In the genomic region with DNA sequence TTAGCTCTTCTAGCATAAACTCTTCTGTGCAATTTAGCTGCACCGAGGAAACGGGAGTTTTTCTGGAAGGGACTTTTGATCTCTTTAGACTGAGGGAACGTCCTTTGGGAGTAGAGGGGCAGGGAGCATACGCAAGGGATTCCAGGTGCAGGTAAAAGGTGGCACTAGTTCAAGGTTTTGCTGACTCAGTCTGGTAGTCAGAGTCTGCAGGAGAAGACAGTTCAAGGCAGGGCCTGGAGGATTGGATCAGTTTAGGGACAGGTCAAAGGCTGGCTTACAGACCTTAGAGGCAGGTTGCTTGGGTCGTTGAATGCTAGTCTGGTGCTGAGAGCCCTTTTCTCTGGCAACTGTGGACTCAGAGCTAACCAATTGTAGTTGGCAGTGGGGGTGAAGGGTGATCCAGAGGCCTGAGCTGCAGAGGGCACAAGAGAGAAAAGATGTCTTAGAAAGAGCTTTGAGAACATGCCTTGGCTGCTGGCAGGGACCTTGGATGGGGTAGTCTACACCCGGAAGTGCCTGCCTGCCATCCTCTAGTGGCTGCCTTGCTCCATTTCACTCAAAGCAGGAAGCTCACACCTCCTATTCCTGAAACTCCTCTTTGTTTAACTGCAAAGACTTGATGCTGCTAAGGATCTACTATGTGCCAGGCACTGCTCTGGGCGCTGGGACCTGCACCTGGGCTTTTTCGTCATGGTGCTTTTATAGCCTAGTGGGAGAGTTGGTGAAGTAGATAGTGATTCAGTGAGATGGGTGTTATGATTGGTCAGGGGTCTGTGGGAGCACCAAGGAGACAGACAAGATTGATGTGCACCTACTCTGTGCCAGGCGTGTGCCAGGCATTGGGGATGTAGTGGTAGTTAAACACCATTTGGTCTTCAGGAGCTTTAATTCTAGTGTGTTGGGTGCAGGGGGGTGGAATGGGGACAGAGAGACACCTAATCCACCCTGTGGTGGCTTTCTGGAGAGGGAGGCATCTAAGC, we compare ENCODE assay signal across 8 cellular contexts. TPM values are rescaled to one million over a fixed set of nuclear protein-coding genes. Genes with fewer than 3 reads are reported as not detected.
A peak's percentile ranks its signal among the peaks of the same experiment; 100 is the strongest.
DNase-seq lines count a peak whose midpoint lies in the region; ATAC-seq lines count a peak whose summit lies in the region.

No MANE protein-coding gene starts in this region.

- no peaks in the 10 kb centered on the region for H3K27me3 ChIP-seq in CD4-positive, alpha-beta memory T cell (ENCODE audit: insufficient read depth, low read length)
- H3K27me3 ChIP-seq in HUES6 (ENCODE audit: control insufficient read depth, insufficient read depth, low read length), result no peaks in the 10 kb centered on the region
- no peaks in the 10 kb centered on the region for H3K27me3 ChIP-seq in mucosa of stomach (ENCODE audit: control insufficient read depth, insufficient read depth, low read length)

- H3K4me1 ChIP-seq in CD4-positive, alpha-beta memory T cell (ENCODE audit: insufficient read depth, low read length), result peaks cover 88% of the 10 kb centered on the region
- H3K4me1 ChIP-seq in HUES6 (ENCODE audit: control insufficient read depth, insufficient read depth, low read length), result peaks cover 21% of the 10 kb centered on the region
- peaks cover 21% of the 10 kb centered on the region for H3K4me1 ChIP-seq in mucosa of stomach (ENCODE audit: control insufficient read depth, insufficient read depth, low read length)

- H3K36me3 ChIP-seq in CD4-positive, alpha-beta memory T cell (ENCODE audit: insufficient read depth, low read length), result peaks cover 4% of the 10 kb centered on the region
- H3K36me3 ChIP-seq in HUES6 (ENCODE audit: control insufficient read depth, insufficient read depth, low read length) (no peaks in the 10 kb centered on the region; the same call in 1 of the 2 replicates), mucosa of stomach (ENCODE audit: control insufficient read depth, insufficient read depth, low read length) (no peaks in the 10 kb centered on the region)

- ATAC-seq in HG02884 (IDR thresholded peaks at IDR 0.05; ENCODE audit: unreplicated experiment), result no peak

- peak overlapping the region; percentile 85 to 99 (median 98) for H3K4me3 Mint-ChIP-seq in CD4-positive, alpha-beta memory T cell
- H3K4me3 Mint-ChIP-seq in activated naive CD4-positive, alpha-beta T cell treated with anti-CD3 and anti-CD28 coated beads, Interleukin-2, amount 50 U/mL, for 24 hours, result peak overlapping the region; percentile 97

- H3K9ac ChIP-seq in HUES6 (ENCODE audit: low read length) (no peak overlapping the region), mucosa of stomach (ENCODE audit: low read length) (peak overlapping the region; percentile 12)

- H3K36me3 Mint-ChIP-seq in CD4-positive, alpha-beta memory T cell, result peaks cover 13 to 27% of the 10 kb centered on the region in 2 donors
- H3K36me3 Mint-ChIP-seq in activated naive CD4-positive, alpha-beta T cell treated with anti-CD3 and anti-CD28 coated beads, Interleukin-2, amount 50 U/mL, for 24 hours, result peaks cover 3% of the 10 kb centered on the region

- H3K9me3 Mint-ChIP-seq in CD4-positive, alpha-beta memory T cell, result peaks cover 0 to 2% (median 0%) of the 10 kb centered on the region in 8 donors
- no peaks in the 10 kb centered on the region for H3K9me3 Mint-ChIP-seq in activated naive CD4-positive, alpha-beta T cell treated with anti-CD3 and anti-CD28 coated beads, Interleukin-2, amount 50 U/mL, for 24 hours

- no peaks in the 10 kb centered on the region for H3K27me3 Mint-ChIP-seq in CD4-positive, alpha-beta memory T cell
- H3K27me3 Mint-ChIP-seq in activated naive CD4-positive, alpha-beta T cell treated with anti-CD3 and anti-CD28 coated beads, Interleukin-2, amount 50 U/mL, for 24 hours, result no peaks in the 10 kb centered on the region

- no peaks in the 10 kb centered on the region for H3K9me3 ChIP-seq in CD4-positive, alpha-beta memory T cell (ENCODE audit: control insufficient read depth in 1 of 2, low read length in 2 of 2)
- H3K9me3 ChIP-seq in HUES6 (ENCODE audit: control insufficient read depth, insufficient read depth, low read depth, low read length) (no peaks in the 10 kb centered on the region), mucosa of stomach (ENCODE audit: control insufficient read depth, low read length) (no peaks in the 10 kb centered on the region)

- peak overlapping the region; percentile 79 for H3K4me3 ChIP-seq in CD4-positive, alpha-beta memory T cell (ENCODE audit: low read length in 2 of 2)
- H3K4me3 ChIP-seq in HUES6 (ENCODE audit: low read depth, low read length) (peak overlapping the region; percentile 79; the same call in 1 of the 2 replicates), mucosa of stomach (ENCODE audit: low read length) (no peak overlapping the region)

- H3K27ac ChIP-seq in CD4-positive, alpha-beta memory T cell (ENCODE audit: low read depth, low read length), result peak overlapping the region; percentile 94
- no peak overlapping the region for H3K27ac ChIP-seq in HUES6 (ENCODE audit: low read depth, low read length)

- H3K4me1 Mint-ChIP-seq in CD4-positive, alpha-beta memory T cell, result peaks cover 70 to 94% (median 83%) of the 10 kb centered on the region in 4 donors
- H3K4me1 Mint-ChIP-seq in activated naive CD4-positive, alpha-beta T cell treated with anti-CD3 and anti-CD28 coated beads, Interleukin-2, amount 50 U/mL, for 24 hours, result peaks cover 92% of the 10 kb centered on the region

- CTCF ChIA-PET in CD4-positive, alpha-beta memory T cell (lab: Charles Lee; ENCODE audit: partially characterized antibody), result interaction anchor here (0.9 to 3.4 kb wide), 9 partner anchors 9 to 244 kb away, joined by 3 to 18 read pairs (median 4); no protein-coding TSS in a partner anchor

- POLR2A ChIA-PET in CD4-positive, alpha-beta memory T cell (lab: Charles Lee; ENCODE audit: partially characterized antibody), result interaction anchor here (0.6 to 5.4 kb wide), 19 partner anchors 8 to 1245 kb away, joined by 3 to 95 read pairs (median 7); a partner anchor contains a TSS

- peak overlapping the region; percentile 95 to 99 (median 98) for H3K27ac Mint-ChIP-seq in CD4-positive, alpha-beta memory T cell
- H3K27ac Mint-ChIP-seq in activated naive CD4-positive, alpha-beta T cell treated with anti-CD3 and anti-CD28 coated beads, Interleukin-2, amount 50 U/mL, for 24 hours, result peak overlapping the region; percentile 96

- peak in 2 of 5 donors; percentile 19 to 49 for DNase-seq in CD4-positive, alpha-beta memory T cell
- no peak for DNase-seq in NCI-H2081 treated with DMSO at 0.1 percent for 48 hours (lab: John Stamatoyannopoulos, UW)
- no peak for DNase-seq in NOMO-1 (lab: John Stamatoyannopoulos, UW; ENCODE audit: unreplicated experiment in 2 of 2)
- no peak for DNase-seq in effector CD8-positive, alpha-beta T cell (lab: John Stamatoyannopoulos, UW)

- intact Hi-C loops in CD4-positive, alpha-beta memory T cell (cut with micrococcal nuclease), result loop anchor here (10.0 kb wide), 1 partner anchor 1610 kb away; no protein-coding TSS in a partner anchor

RNA-seq across cellular contexts. Expression of a gene that starts 17.1 kb away (rescaled TPM):
- 100 to 1,000 TPM; 260 to 270 TPM for total RNA-seq in CD4-positive, alpha-beta memory T cell
- polyA plus RNA-seq in CD4-positive, alpha-beta memory T cell, result 1 to 10 TPM in 1 of 2 donors, under 1 TPM in 1; 0.54 to 4.7 TPM

RNA-seq across cellular contexts. Expression of a gene that starts 52.7 kb away (rescaled TPM):
- total RNA-seq in CD4-positive, alpha-beta memory T cell, result not detected
- not detected for polyA plus RNA-seq in CD4-positive, alpha-beta memory T cell

RNA-seq across cellular contexts. Expression of a gene that starts 56.7 kb away (rescaled TPM):
- not detected for total RNA-seq in CD4-positive, alpha-beta memory T cell
- not detected for polyA plus RNA-seq in CD4-positive, alpha-beta memory T cell
